Comparison of ENCODE assay signal across 8 cellular contexts in genomic region chr11:73760680-73761402, GRCh38. TPM values are rescaled to one million over a fixed set of nuclear protein-coding genes. Genes with fewer than 3 reads are reported as not detected.
DNase-seq lines count a peak whose midpoint lies in the region; ATAC-seq and TF ChIP-seq lines count a peak whose summit lies in the region.

RAB6A (minus strand) TSS chr11:73761074; CDS start chr11:73760635, 439 bp downstream.

- intact Hi-C loops in breast epithelium (cut with DNase I; ENCODE audit: low total_unique reads), result no loop called here

- H3K9me3 ChIP-seq in breast epithelium (no peaks in the 10 kb centered on the region), iPS-18c (ENCODE audit: control insufficient read depth, insufficient read depth, low read length) (no peaks in the 10 kb centered on the region)

- peak; percentile 99 for DNase-seq in AG08395 (ENCODE audit: low spot score)
- peak; percentile 99 for DNase-seq in NCI-H2196 treated with DMSO at 0.1 percent for 48 hours (lab: John Stamatoyannopoulos, UW; ENCODE audit: unreplicated experiment)
- DNase-seq in breast epithelium (ENCODE audit: low spot score in 2 of 2), result peak; percentile 99 to 100

- peak within 1 kb of the TSS; percentile 97 for H3K27ac ChIP-seq in VCaP
- H3K27ac ChIP-seq in breast epithelium, result peak within 1 kb of the TSS; percentile 96 to 98
- peak within 1 kb of the TSS; percentile 80 to 98 (median 96) for H3K27ac ChIP-seq in skin epidermis

- H3K4me3 ChIP-seq in breast epithelium (peak within 1 kb of the TSS; percentile 75 to 98 (median 91)), iPS-18c (ENCODE audit: insufficient read depth, low read depth, low read length) (peak within 1 kb of the TSS; percentile 94), skin epidermis (peak within 1 kb of the TSS; percentile 72 to 100 (median 89))

- peak; percentile 89 for ATAC-seq in GM18873 (IDR thresholded peaks at IDR 0.05; ENCODE audit: low FRiP score, unreplicated experiment)
- ATAC-seq in HG03139 (IDR thresholded peaks at IDR 0.05; ENCODE audit: unreplicated experiment), result peak; percentile 86

- peaks cover 0 to 10% of the 10 kb centered on the region in 2 donors for H3K4me1 ChIP-seq in breast epithelium

- peak; percentile 45 for TF ChIP-seq CTCF in VCaP (conservative IDR thresholded peaks at IDR 0.05)
- peak; percentile 19 to 68 (median 43) for TF ChIP-seq CTCF in breast epithelium (IDR thresholded peaks at IDR 0.05)

- H3K27me3 ChIP-seq in breast epithelium, result no peaks in the 10 kb centered on the region

- no peaks in the 10 kb centered on the region for H3K36me3 ChIP-seq in breast epithelium

- TF ChIP-seq POLR2A in breast epithelium (IDR thresholded peaks at IDR 0.05), result no peak

RNA-seq across cellular contexts. Expression of gene RAB6A, which starts in this region (rescaled TPM):
- 100 to 1,000 TPM in 2 of 3 donors, 10 to 100 TPM in 1; 79.6 to 119 (median 102) TPM for total RNA-seq in breast epithelium

Comparison
In these comparisons a context has a peak if more than half of its experiments do, and no peak if none do; other contexts are left out.
1. Peak in every context shown above with its lines: DNase-seq, ATAC-seq, H3K4me3 ChIP-seq and H3K27ac ChIP-seq.